ENCODE assay signal across 8 cellular contexts in genomic region chr7:151275813-151276577, GRCh38. TPM values are rescaled to one million over a fixed set of nuclear protein-coding genes. Genes with fewer than 3 reads are reported as not detected.
DNase-seq lines count a peak whose midpoint lies in the region; ATAC-seq and TF ChIP-seq lines count a peak whose summit lies in the region.

No MANE protein-coding gene starts in this region.

- H3K36me3 Mint-ChIP-seq in activated T-helper 2 cell treated with anti-CD3 and anti-CD28 coated beads, Interferon-gamma antibody, Interleukin-2, Interleukin-4, amounts not matched to agents 10 μg/mL and 5 μg/mL and 100 μg/mL, durations not matched to agents 14 hours and 24 hours and 36 hours (ENCODE audit: low read depth) = no peaks in the 10 kb centered on the region
- H3K36me3 Mint-ChIP-seq in mesothelial cell of epicardium = no peaks in the 10 kb centered on the region

- H3K36me3 ChIP-seq in right atrium auricular region (no peaks in the 10 kb centered on the region), heart right ventricle (no peaks in the 10 kb centered on the region)

- H3K4me3 ChIP-seq in right atrium auricular region (peak overlapping the region; percentile 35 to 50), heart right ventricle (peak overlapping the region in 1 of 10 donors; percentile 48)

- peaks cover 10% of the 10 kb centered on the region for H3K27me3 Mint-ChIP-seq in activated T-helper 2 cell treated with anti-CD3 and anti-CD28 coated beads, Interferon-gamma antibody, Interleukin-2, Interleukin-4, amounts not matched to agents 10 μg/mL and 5 μg/mL and 100 μg/mL, durations not matched to agents 14 hours and 24 hours and 36 hours (ENCODE audit: low read depth)
- H3K27me3 Mint-ChIP-seq in mesothelial cell of epicardium (ENCODE audit: low read depth) = peaks cover 19% of the 10 kb centered on the region

- peak overlapping the region; percentile 31 for H3K27ac Mint-ChIP-seq in activated T-helper 2 cell treated with anti-CD3 and anti-CD28 coated beads, Interferon-gamma antibody, Interleukin-2, Interleukin-4, amounts not matched to agents 10 μg/mL and 5 μg/mL and 100 μg/mL, durations not matched to agents 14 hours and 24 hours and 36 hours
- H3K27ac Mint-ChIP-seq in mesothelial cell of epicardium = no peak overlapping the region

- intact Hi-C loops in heart right ventricle (cut with DNase I) = no loop called here
- intact Hi-C loops in activated T-helper 2 cell treated with anti-CD3 and anti-CD28 coated beads, Interferon-gamma antibody, Interleukin-2, Interleukin-4, amounts not matched to agents 10 μg/mL and 5 μg/mL and 100 μg/mL, durations not matched to agents 14 hours and 24 hours and 36 hours (cut with micrococcal nuclease) = no loop called here

- H3K4me3 Mint-ChIP-seq in activated T-helper 2 cell treated with anti-CD3 and anti-CD28 coated beads, Interferon-gamma antibody, Interleukin-2, Interleukin-4, amounts not matched to agents 10 μg/mL and 5 μg/mL and 100 μg/mL, durations not matched to agents 14 hours and 24 hours and 36 hours (ENCODE audit: low read depth) = peak overlapping the region; percentile 45
- peak overlapping the region; percentile 55 for H3K4me3 Mint-ChIP-seq in mesothelial cell of epicardium

- no peaks in the 10 kb centered on the region for H3K9me3 Mint-ChIP-seq in activated T-helper 2 cell treated with anti-CD3 and anti-CD28 coated beads, Interferon-gamma antibody, Interleukin-2, Interleukin-4, amounts not matched to agents 10 μg/mL and 5 μg/mL and 100 μg/mL, durations not matched to agents 14 hours and 24 hours and 36 hours
- no peaks in the 10 kb centered on the region for H3K9me3 Mint-ChIP-seq in mesothelial cell of epicardium

- 34 to 38% methylated on average over 10 of the region's 10 CpGs for WGBS in heart right ventricle, 2 donors

- ATAC-seq in heart right ventricle = no peak
- no peak for ATAC-seq in GM18907 (IDR thresholded peaks at IDR 0.05; ENCODE audit: unreplicated experiment)
- ATAC-seq in HG02798 (IDR thresholded peaks at IDR 0.05; ENCODE audit: poor library complexity, unreplicated experiment) = no peak
- ATAC-seq in GM19324 (IDR thresholded peaks at IDR 0.05; ENCODE audit: low FRiP score, unreplicated experiment) = no peak
- ATAC-seq in GM18498 (IDR thresholded peaks at IDR 0.05; ENCODE audit: unreplicated experiment) = no peak

- H3K4me1 Mint-ChIP-seq in activated T-helper 2 cell treated with anti-CD3 and anti-CD28 coated beads, Interferon-gamma antibody, Interleukin-2, Interleukin-4, amounts not matched to agents 10 μg/mL and 5 μg/mL and 100 μg/mL, durations not matched to agents 14 hours and 24 hours and 36 hours (ENCODE audit: low read depth) = peaks cover 18% of the 10 kb centered on the region
- peaks cover 18% of the 10 kb centered on the region for H3K4me1 Mint-ChIP-seq in mesothelial cell of epicardium

- TF ChIP-seq CTCF in right atrium auricular region (IDR thresholded peaks at IDR 0.05) (no peak), heart right ventricle (IDR thresholded peaks at IDR 0.05) (no peak), mesothelial cell of epicardium (IDR thresholded peaks at IDR 0.05; ENCODE audit: unreplicated experiment) (no peak)

- no peaks in the 10 kb centered on the region for H3K9me3 ChIP-seq in right atrium auricular region
- no peaks in the 10 kb centered on the region for H3K9me3 ChIP-seq in heart right ventricle

- H3K27ac ChIP-seq in right atrium auricular region (no peak overlapping the region), heart right ventricle (no peak overlapping the region)

- DNase-seq in right atrium auricular region (ENCODE audit: low spot score) = no peak
- DNase-seq in heart right ventricle = no peak
- no peak for DNase-seq in activated T-helper 2 cell treated with anti-CD3 and anti-CD28 coated beads, Interferon-gamma antibody, Interleukin-2, Interleukin-4, amounts not matched to agents 10 μg/mL and 5 μg/mL and 100 μg/mL, durations not matched to agents 14 hours and 24 hours and 36 hours (ENCODE audit: low spot score)
- DNase-seq in mesothelial cell of epicardium (ENCODE audit: low spot score in 2 of 2, unreplicated experiment in 2 of 2) = no peak

- H3K4me1 ChIP-seq in right atrium auricular region (peaks cover 0 to 36% of the 10 kb centered on the region in 2 donors), heart right ventricle (peaks cover 0 to 42% (median 8%) of the 10 kb centered on the region in 9 donors)

- no peaks in the 10 kb centered on the region for H3K27me3 ChIP-seq in right atrium auricular region
- H3K27me3 ChIP-seq in heart right ventricle = peaks cover 0 to 19% (median 9%) of the 10 kb centered on the region in 7 donors

RNA-seq across cellular contexts. Expression of gene SMARCD3, which starts 27.5 kb away (rescaled TPM):
- 100 to 1,000 TPM in 1 of 2 donors, 10 to 100 TPM in 1; 81.5 to 125 TPM for total RNA-seq in right atrium auricular region
- total RNA-seq in heart right ventricle = 100 to 1,000 TPM in 5 of 10 donors, 10 to 100 TPM in 5; 78.0 to 119 (median 97.6) TPM
- 100 to 1,000 TPM in 1 of 2 donors, 10 to 100 TPM in 1; 77.7 to 175 TPM for polyA plus RNA-seq in heart right ventricle
- total RNA-seq in activated T-helper 2 cell treated with anti-CD3 and anti-CD28 coated beads, Interferon-gamma antibody, Interleukin-2, Interleukin-4, amounts not matched to agents 10 μg/mL and 5 μg/mL and 100 μg/mL, durations not matched to agents 14 hours and 24 hours and 36 hours = 2.9 and 3.3 TPM in 2 replicates
- 114 to 119 TPM (median 116 TPM) in 3 replicates for total RNA-seq in mesothelial cell of epicardium

RNA-seq across cellular contexts. Expression of gene CHPF2, which starts 43.7 kb away (rescaled TPM):
- total RNA-seq in right atrium auricular region (10 to 100 TPM; 24.7 to 38.1 TPM), heart right ventricle (10 to 100 TPM; 12.1 to 22.4 (median 17.4) TPM), mesothelial cell of epicardium (55.1 to 56.5 TPM (median 56.2 TPM) in 3 replicates)
- 10 to 100 TPM; 19.2 to 20.9 TPM for polyA plus RNA-seq in heart right ventricle
- total RNA-seq in activated T-helper 2 cell treated with anti-CD3 and anti-CD28 coated beads, Interferon-gamma antibody, Interleukin-2, Interleukin-4, amounts not matched to agents 10 μg/mL and 5 μg/mL and 100 μg/mL, durations not matched to agents 14 hours and 24 hours and 36 hours = 43.8 and 46.0 TPM in 2 replicates

RNA-seq across cellular contexts. Expression of gene ABCF2, which starts 49.0 kb away (rescaled TPM):
- 10 to 100 TPM; 29.7 to 38.6 TPM for total RNA-seq in right atrium auricular region
- total RNA-seq in heart right ventricle = 10 to 100 TPM; 25.2 to 33.8 (median 29.5) TPM
- polyA plus RNA-seq in heart right ventricle = 10 to 100 TPM; 13.0 to 35.2 TPM
- 63.4 and 69.2 TPM in 2 replicates for total RNA-seq in activated T-helper 2 cell treated with anti-CD3 and anti-CD28 coated beads, Interferon-gamma antibody, Interleukin-2, Interleukin-4, amounts not matched to agents 10 μg/mL and 5 μg/mL and 100 μg/mL, durations not matched to agents 14 hours and 24 hours and 36 hours
- 44.9 to 46.2 TPM (median 45.6 TPM) in 3 replicates for total RNA-seq in mesothelial cell of epicardium

Comparison
In these comparisons a context has a peak if more than half of its experiments do, and no peak if none do; other contexts are left out.
1. RNA of gene SMARCD3, which starts 27.5 kb away (total RNA-seq): 81.5 to 125 TPM in right atrium auricular region, 114 to 119 TPM in mesothelial cell of epicardium and 78.0 to 119 TPM in heart right ventricle; 2.9 to 3.3 TPM in activated T-helper 2 cell treated with anti-CD3 and anti-CD28 coated beads, Interferon-gamma antibody, Interleukin-2, Interleukin-4, amounts not matched to agents 10 μg/mL and 5 μg/mL and 100 μg/mL, durations not matched to agents 14 hours and 24 hours and 36 hours; every median in the first group is over 10 times any median in the second.